Comparison of ENCODE assay signal across 17 cellular contexts in the genomic region with DNA sequence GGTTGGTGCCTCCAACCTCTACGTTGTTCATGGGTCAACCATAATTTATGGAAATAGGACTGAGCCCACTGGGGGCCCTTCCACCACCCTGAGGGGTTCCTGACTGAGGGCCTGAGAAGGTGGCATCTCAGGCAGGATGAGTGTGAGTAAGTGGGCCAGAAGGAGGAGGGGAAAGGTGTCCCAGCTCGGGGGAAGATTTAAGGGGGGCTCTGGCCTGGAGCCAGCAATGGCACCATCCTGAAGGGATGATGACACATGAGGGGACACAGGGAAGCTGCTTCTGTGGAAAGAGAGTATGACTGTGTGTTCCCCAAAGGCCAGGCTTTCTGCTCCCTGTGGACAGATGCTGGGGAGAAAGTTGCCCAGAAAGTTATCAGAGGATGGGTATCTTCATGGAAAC. TPM values are rescaled to one million over a fixed set of nuclear protein-coding genes. Genes with fewer than 3 reads are reported as not detected.
A peak's percentile ranks its signal among the peaks of the same experiment; 100 is the strongest.
DNase-seq lines count a peak whose midpoint lies in the region; ATAC-seq and TF ChIP-seq lines count a peak whose summit lies in the region.
"Had no signal": no experiment of that assay in that cellular context is flagged by ENCODE, and none has a peak within 500 bp of the region (broad histone marks: within the 10 kb centered on the region; RNA-seq: fewer than 3 reads in every experiment).

No MANE protein-coding gene starts in this region.

- no peak for DNase-seq in activated naive CD8-positive, alpha-beta T cell treated with anti-CD3 and anti-CD28 coated beads, Interleukin-2, amount 10 ng/mL, durations not matched to agents 7 days and 5 days
- DNase-seq in activated naive CD8-positive, alpha-beta T cell treated with anti-CD3 and anti-CD28 coated beads, Interleukin-2, amount 50 U/mL, for 24 hours: no peak
- DNase-seq in ascending aorta (ENCODE audit: low spot score in 2 of 2) (no peak), neural progenitor cell (ENCODE audit: low spot score) (no peak), tibial artery (no peak), dorsolateral prefrontal cortex (no peak), NCI-H1930 (lab: John Stamatoyannopoulos, UW) (no peak)
- no peak for DNase-seq in activated CD8-positive, alpha-beta memory T cell treated with anti-CD3 and anti-CD28 coated beads for 24 hours
- DNase-seq: C1 segment of cervical spinal cord; Calu3; CD4-positive, alpha-beta T cell; DMS 273 treated with DMSO at 0.1 percent for 48 hours; GM23248 had no signal

- H3K4me3 Mint-ChIP-seq in activated naive CD8-positive, alpha-beta T cell treated with anti-CD3 and anti-CD28 coated beads, Interleukin-2, amount 10 ng/mL, durations not matched to agents 7 days and 5 days: no peak overlapping the region
- H3K4me3 Mint-ChIP-seq in activated naive CD8-positive, alpha-beta T cell treated with anti-CD3 and anti-CD28 coated beads, Interleukin-2, amount 50 U/mL, for 24 hours: no peak overlapping the region
- H3K4me3 Mint-ChIP-seq in neural progenitor cell: no peak overlapping the region
- H3K4me3 Mint-ChIP-seq: B cell; CD4-positive, alpha-beta T cell had no signal

- no peaks in the 10 kb centered on the region for H3K36me3 ChIP-seq in ascending aorta
- H3K36me3 ChIP-seq in neural progenitor cell: no peaks in the 10 kb centered on the region
- H3K36me3 ChIP-seq in tibial artery: no peaks in the 10 kb centered on the region

- POLR2A ChIA-PET in activated naive CD8-positive, alpha-beta T cell treated with anti-CD3 and anti-CD28 coated beads, Interleukin-2, amount 10 ng/mL, durations not matched to agents 7 days and 5 days (lab: Charles Lee): no interaction called here

- H3K4me1 ChIP-seq in ascending aorta (peaks cover 15 to 50% of the 10 kb centered on the region in 2 donors), neural progenitor cell (peaks cover 6% of the 10 kb centered on the region), tibial artery (peaks cover 4 to 56% (median 37%) of the 10 kb centered on the region in 4 donors)

- no peak overlapping the region for H3K4me2 ChIP-seq in neural progenitor cell

- H3K27ac ChIP-seq in ascending aorta (peak overlapping the region; percentile 92 to 93), neural progenitor cell (no peak overlapping the region), tibial artery (peak overlapping the region; percentile 80 to 93), dorsolateral prefrontal cortex (no peak overlapping the region)
- H3K27ac ChIP-seq: GM23248 had no signal

- intact Hi-C loops in ascending aorta (cut with DNase I) (loop anchor here (10.0 kb wide), 1 partner anchor 387 kb away; no protein-coding TSS in a partner anchor), tibial artery (cut with DNase I; ENCODE audit: low total_unique reads) (loop anchor here (2.0 kb wide), 1 partner anchor 89 kb away; no protein-coding TSS in a partner anchor), dorsolateral prefrontal cortex (cut with DNase I) (loop anchor here in 1 of 2 donors (5.0 kb wide), 1 partner anchor 89 kb away; no protein-coding TSS in a partner anchor)

- no peak overlapping the region for H3K4me3 ChIP-seq in ascending aorta
- no peak overlapping the region for H3K4me3 ChIP-seq in neural progenitor cell
- H3K4me3 ChIP-seq in tibial artery: no peak overlapping the region
- no peak overlapping the region for H3K4me3 ChIP-seq in dorsolateral prefrontal cortex
- H3K4me3 ChIP-seq: GM12878, GM23248 had no signal

- H4K20me1 ChIP-seq in neural progenitor cell (ENCODE audit: low read depth): no peaks in the 10 kb centered on the region

- no peak overlapping the region for H2AFZ ChIP-seq in neural progenitor cell (replicated peaks)
- H2AFZ ChIP-seq: GM23248 had no signal

- H3K9me3 Mint-ChIP-seq in activated naive CD8-positive, alpha-beta T cell treated with anti-CD3 and anti-CD28 coated beads, Interleukin-2, amount 10 ng/mL, durations not matched to agents 7 days and 5 days: peaks cover 12% of the 10 kb centered on the region
- peaks cover 8% of the 10 kb centered on the region for H3K9me3 Mint-ChIP-seq in activated naive CD8-positive, alpha-beta T cell treated with anti-CD3 and anti-CD28 coated beads, Interleukin-2, amount 50 U/mL, for 24 hours
- peaks cover 12% of the 10 kb centered on the region for H3K9me3 Mint-ChIP-seq in neural progenitor cell
- H3K9me3 Mint-ChIP-seq: CD4-positive, alpha-beta T cell had no signal

- H3K27me3 ChIP-seq in ascending aorta (no peaks in the 10 kb centered on the region), neural progenitor cell (peaks cover 16% of the 10 kb centered on the region), tibial artery (no peaks in the 10 kb centered on the region), dorsolateral prefrontal cortex (peaks cover 0 to 4% (median 0%) of the 10 kb centered on the region in 45 donors)

- H3F3A ChIP-seq in neural progenitor cell (ENCODE audit: low read depth): no peaks in the 10 kb centered on the region

- H3K27me3 Mint-ChIP-seq in activated naive CD8-positive, alpha-beta T cell treated with anti-CD3 and anti-CD28 coated beads, Interleukin-2, amount 10 ng/mL, durations not matched to agents 7 days and 5 days: peaks cover 21% of the 10 kb centered on the region
- H3K27me3 Mint-ChIP-seq in activated naive CD8-positive, alpha-beta T cell treated with anti-CD3 and anti-CD28 coated beads, Interleukin-2, amount 50 U/mL, for 24 hours: peaks cover 8% of the 10 kb centered on the region
- peaks cover 16% of the 10 kb centered on the region for H3K27me3 Mint-ChIP-seq in neural progenitor cell (ENCODE audit: insufficient read depth, low read depth)
- H3K27me3 Mint-ChIP-seq: B cell had no signal

- ATAC-seq in activated naive CD8-positive, alpha-beta T cell treated with anti-CD3 and anti-CD28 coated beads, Interleukin-2, amount 10 ng/mL, durations not matched to agents 7 days and 5 days (ENCODE audit: low read depth): no peak
- ATAC-seq in activated naive CD8-positive, alpha-beta T cell treated with anti-CD3 and anti-CD28 coated beads, Interleukin-2, amount 50 U/mL, for 24 hours: no peak
- ATAC-seq: GM12878 had no signal

- no peaks in the 10 kb centered on the region for H3K79me2 ChIP-seq in neural progenitor cell (ENCODE audit: low read depth)

- H3K9me3 ChIP-seq in ascending aorta (no peaks in the 10 kb centered on the region), neural progenitor cell (ENCODE audit: low read depth) (no peaks in the 10 kb centered on the region), tibial artery (no peaks in the 10 kb centered on the region)

- peaks cover 23% of the 10 kb centered on the region for H3K4me1 Mint-ChIP-seq in activated naive CD8-positive, alpha-beta T cell treated with anti-CD3 and anti-CD28 coated beads, Interleukin-2, amount 10 ng/mL, durations not matched to agents 7 days and 5 days
- peaks cover 16% of the 10 kb centered on the region for H3K4me1 Mint-ChIP-seq in activated naive CD8-positive, alpha-beta T cell treated with anti-CD3 and anti-CD28 coated beads, Interleukin-2, amount 50 U/mL, for 24 hours
- H3K4me1 Mint-ChIP-seq in neural progenitor cell: peaks cover 10% of the 10 kb centered on the region

- H3K9ac ChIP-seq in neural progenitor cell: no peak overlapping the region
- H3K9ac ChIP-seq: GM23248 had no signal

- H3K36me3 Mint-ChIP-seq in activated naive CD8-positive, alpha-beta T cell treated with anti-CD3 and anti-CD28 coated beads, Interleukin-2, amount 10 ng/mL, durations not matched to agents 7 days and 5 days: peaks cover 12% of the 10 kb centered on the region
- H3K36me3 Mint-ChIP-seq in activated naive CD8-positive, alpha-beta T cell treated with anti-CD3 and anti-CD28 coated beads, Interleukin-2, amount 50 U/mL, for 24 hours (ENCODE audit: low read depth): no peaks in the 10 kb centered on the region
- H3K36me3 Mint-ChIP-seq in neural progenitor cell: no peaks in the 10 kb centered on the region

- peak overlapping the region; percentile 8 for H3K27ac Mint-ChIP-seq in activated naive CD8-positive, alpha-beta T cell treated with anti-CD3 and anti-CD28 coated beads, Interleukin-2, amount 10 ng/mL, durations not matched to agents 7 days and 5 days
- H3K27ac Mint-ChIP-seq in activated naive CD8-positive, alpha-beta T cell treated with anti-CD3 and anti-CD28 coated beads, Interleukin-2, amount 50 U/mL, for 24 hours: no peak overlapping the region
- peak overlapping the region; percentile 29 for H3K27ac Mint-ChIP-seq in neural progenitor cell
- H3K27ac Mint-ChIP-seq: B cell; CD4-positive, alpha-beta T cell had no signal

- no peak for TF ChIP-seq CTCF in ascending aorta (IDR thresholded peaks at IDR 0.05)
- no peak for TF ChIP-seq CTCF in neural progenitor cell (IDR thresholded peaks at IDR 0.05)
- TF ChIP-seq CTCF in tibial artery (IDR thresholded peaks at IDR 0.05): no peak
- no peak for TF ChIP-seq CTCF in dorsolateral prefrontal cortex (IDR thresholded peaks at IDR 0.05 in 54 of 56, conservative IDR thresholded peaks at IDR 0.05 in 2 of 56; ENCODE audit: low read depth in 1 of 56, partially characterized antibody in 56 of 56)

RNA-seq across cellular contexts. Expression of a gene that starts 18.7 kb away (rescaled TPM):
- total RNA-seq in activated naive CD8-positive, alpha-beta T cell treated with anti-CD3 and anti-CD28 coated beads, Interleukin-2, amount 10 ng/mL, durations not matched to agents 7 days and 5 days: not detected
- not detected for total RNA-seq in ascending aorta
- 0.37 and 0.93 TPM in 2 replicates for total RNA-seq in neural progenitor cell (ENCODE audit: low replicate concordance)
- total RNA-seq in dorsolateral prefrontal cortex: 1 to 10 TPM in 4 of 120 experiments, under 1 TPM in 6, not detected in 110; 0.56 to 1.5 (median 0.97) TPM
- total RNA-seq: A172; Calu3; CD4-positive, alpha-beta T cell; Daoy; GM23248 had no signal

RNA-seq across cellular contexts. Expression of a gene that starts 25.8 kb away (rescaled TPM):
- under 1 TPM in 1 of 2 experiments, not detected in 1; 0.17 TPM for total RNA-seq in activated naive CD8-positive, alpha-beta T cell treated with anti-CD3 and anti-CD28 coated beads, Interleukin-2, amount 10 ng/mL, durations not matched to agents 7 days and 5 days
- 71.3 TPM for total RNA-seq in ascending aorta
- 0.47 TPM in 1 of 2 replicates, not detected in the other for total RNA-seq in neural progenitor cell (ENCODE audit: low replicate concordance)
- 1 to 10 TPM in 91 of 120 experiments, under 1 TPM in 29; 0.16 to 6.6 (median 1.6) TPM for total RNA-seq in dorsolateral prefrontal cortex
- total RNA-seq: A172 had no signal

RNA-seq across cellular contexts. Expression of a gene that starts 38.8 kb away (rescaled TPM):
- 100 to 1,000 TPM; 113 to 114 TPM for total RNA-seq in activated naive CD8-positive, alpha-beta T cell treated with anti-CD3 and anti-CD28 coated beads, Interleukin-2, amount 10 ng/mL, durations not matched to agents 7 days and 5 days
- 112 TPM for total RNA-seq in ascending aorta
- total RNA-seq in neural progenitor cell (ENCODE audit: low replicate concordance): 104 and 167 TPM in 2 replicates
- 100 to 1,000 TPM in 101 of 120 experiments, 10 to 100 TPM in 19; 73.6 to 163 (median 117) TPM for total RNA-seq in dorsolateral prefrontal cortex

Comparison
In these comparisons a context has a peak if more than half of its experiments do, and no peak if none do; other contexts are left out.
1. H3K27ac ChIP-seq: peak in ascending aorta (2 of 2) and tibial artery (2 of 2); none in neural progenitor cell (single experiment) and dorsolateral prefrontal cortex (0 of 59).